Comparison of ENCODE assay signal across 10 cellular contexts in genomic region chr3:50167069-50167781, GRCh38. TPM values are rescaled to one million over a fixed set of nuclear protein-coding genes. Genes with fewer than 3 reads are reported as not detected.
DNase-seq lines count a peak whose midpoint lies in the region; ATAC-seq and TF ChIP-seq lines count a peak whose summit lies in the region.
"Had no signal": no experiment of that assay in that cellular context is flagged by ENCODE, and none has a peak within 500 bp of the region (broad histone marks: within the 10 kb centered on the region; RNA-seq: fewer than 3 reads in every experiment).

No MANE protein-coding gene starts in this region.

- H3K79me2 ChIP-seq in GM23338 (replicated peaks; ENCODE audit: insufficient read depth) = peaks cover 28% of the 10 kb centered on the region

- H3K36me3 Mint-ChIP-seq in GM23338 (ENCODE audit: low read depth) = peaks cover 15% of the 10 kb centered on the region; the same call in 2 of the 3 replicates
- H3K36me3 Mint-ChIP-seq: activated naive CD4-positive, alpha-beta T cell treated with anti-CD3 and anti-CD28 coated beads, Interleukin-2, amount 50 U/mL, for 24 hours had no signal

- peak overlapping the region; percentile 90 for H3K27ac Mint-ChIP-seq in GM23338
- H3K27ac Mint-ChIP-seq: activated naive CD4-positive, alpha-beta T cell treated with anti-CD3 and anti-CD28 coated beads, Interleukin-2, amount 50 U/mL, for 24 hours had no signal

- H3K9me3 Mint-ChIP-seq in GM23338 = no peaks in the 10 kb centered on the region
- H3K9me3 Mint-ChIP-seq: activated naive CD4-positive, alpha-beta T cell treated with anti-CD3 and anti-CD28 coated beads, Interleukin-2, amount 50 U/mL, for 24 hours had no signal

- H4K20me1 ChIP-seq in GM23338 (replicated peaks; ENCODE audit: insufficient read depth) = peaks cover 14% of the 10 kb centered on the region; the same call in 1 of the 2 replicates

- H3F3A ChIP-seq in GM23338 (replicated peaks; ENCODE audit: low read depth) = no peaks in the 10 kb centered on the region

- TF ChIP-seq CTCF in GM23338 (conservative IDR thresholded peaks at IDR 0.05; ENCODE audit: low read depth in 2 of 2) = no peak
- no peak for TF ChIP-seq CTCF in kidney epithelial cell (IDR thresholded peaks at IDR 0.05; ENCODE audit: insufficient read depth, low read length, poor library complexity, severe bottlenecking)
- TF ChIP-seq CTCF in GM10266 (IDR thresholded peaks at IDR 0.05; ENCODE audit: control insufficient read depth, insufficient read depth, low read depth, missing control alignments) = no peak

- H3K36me3 ChIP-seq in GM23338 (ENCODE audit: insufficient read depth) (peaks cover 4% of the 10 kb centered on the region; the same call in 1 of the 2 replicates), kidney epithelial cell (ENCODE audit: control insufficient read depth, insufficient read depth, low read length) (no peaks in the 10 kb centered on the region)
- H3K36me3 ChIP-seq: neutrophil had no signal

- H3K27me3 Mint-ChIP-seq in GM23338 (ENCODE audit: insufficient read depth, low read depth, poor library complexity) = peaks cover 6% of the 10 kb centered on the region
- H3K27me3 Mint-ChIP-seq: activated naive CD4-positive, alpha-beta T cell treated with anti-CD3 and anti-CD28 coated beads, Interleukin-2, amount 50 U/mL, for 24 hours had no signal

- peaks cover 32% of the 10 kb centered on the region for H3K4me1 ChIP-seq in GM23338 (ENCODE audit: insufficient read depth)

- H3K4me3 ChIP-seq in GM23338 (no peak overlapping the region), kidney epithelial cell (ENCODE audit: low read depth, low read length) (no peak overlapping the region), skin epidermis (no peak overlapping the region)

- ATAC-seq in GM23338 (no peak), HG02852 (IDR thresholded peaks at IDR 0.05; ENCODE audit: unreplicated experiment) (no peak)

- no peaks in the 10 kb centered on the region for H3K9me2 ChIP-seq in GM23338 (ENCODE audit: insufficient read depth)

- H3K4me1 Mint-ChIP-seq in GM23338 = peaks cover 51% of the 10 kb centered on the region
- H3K4me1 Mint-ChIP-seq: activated naive CD4-positive, alpha-beta T cell treated with anti-CD3 and anti-CD28 coated beads, Interleukin-2, amount 50 U/mL, for 24 hours had no signal

- H2AFZ ChIP-seq in GM23338 = no peak overlapping the region

- H3K4me3 Mint-ChIP-seq in GM23338 = peak overlapping the region; percentile 32; the same call in 1 of the 3 replicates
- H3K4me3 Mint-ChIP-seq: activated naive CD4-positive, alpha-beta T cell treated with anti-CD3 and anti-CD28 coated beads, Interleukin-2, amount 50 U/mL, for 24 hours had no signal

- DNase-seq in GM23338 (ENCODE audit: low spot score) (no peak), SW480 (ENCODE audit: low spot score) (peak; percentile 63), kidney epithelial cell (ENCODE audit: low read depth) (peak; percentile 81), SW 1271 (lab: John Stamatoyannopoulos, UW) (no peak), AML-193 (lab: John Stamatoyannopoulos, UW) (no peak), GM10266 (ENCODE audit: extremely low spot score) (no peak)

- H3K27me3 ChIP-seq in GM23338 (ENCODE audit: insufficient read depth) = no peaks in the 10 kb centered on the region
- no peaks in the 10 kb centered on the region for H3K27me3 ChIP-seq in kidney epithelial cell (ENCODE audit: control insufficient read depth, insufficient read depth, low read length)
- H3K27me3 ChIP-seq: neutrophil had no signal

- H3K4me2 ChIP-seq in GM23338 = 0 out of 2 replicates have a peak overlapping the region, but pooled peaks have one; percentile 32

- H3K27ac ChIP-seq in GM23338 (ENCODE audit: low read depth) = no peak overlapping the region
- peak overlapping the region in 19 of 21 experiments; percentile 6 to 85 (median 75) for H3K27ac ChIP-seq in skin epidermis
- H3K27ac ChIP-seq: neutrophil had no signal

TF ChIP-seq in GM23338, 12 proteins besides CTCF, POLR2A, EP300 and RAD21:
- TF ChIP-seq EZH2phosphoT487 (IDR thresholded peaks at IDR 0.05; ENCODE audit: unreplicated experiment) (no peak), ZNF114 (CRISPR knock-in tag; IDR thresholded peaks at IDR 0.05) (no peak), NANOG (IDR thresholded peaks at IDR 0.05; ENCODE audit: borderline replicate concordance) (no peak), ZNF331 (CRISPR knock-in tag; IDR thresholded peaks at IDR 0.05; ENCODE audit: low read depth) (no peak)

RNA-seq across cellular contexts. Expression of gene SEMA3F, which starts 12.1 kb away (rescaled TPM):
- total RNA-seq in GM23338 (2014; rRNA removed; shearing (Covaris generic)) = 32.6 and 67.6 TPM in 2 replicates
- 2.3 and 2.8 TPM in 2 replicates for polyA plus RNA-seq in GM23338 (2016; fragmentation: Nextera tagmentation; extraction: Ambion mirVana)
- total RNA-seq in kidney epithelial cell = 79.8 and 85.4 TPM in 2 replicates

RNA-seq across cellular contexts. Expression of gene GNAT1, which starts 24.2 kb away (rescaled TPM):
- not detected in 2 replicates for total RNA-seq in GM23338 (2014; rRNA removed; shearing (Covaris generic))
- polyA plus RNA-seq in GM23338 (2016; fragmentation: Nextera tagmentation; extraction: Ambion mirVana) = not detected in 2 replicates
- not detected in 2 replicates for total RNA-seq in kidney epithelial cell

RNA-seq across cellular contexts. Expression of gene SLC38A3, which starts 37.8 kb away (rescaled TPM):
- 0.28 and 3.0 TPM in 2 replicates for total RNA-seq in GM23338 (2014; rRNA removed; shearing (Covaris generic))
- polyA plus RNA-seq in GM23338 (2016; fragmentation: Nextera tagmentation; extraction: Ambion mirVana) = 0.68 and 1.3 TPM in 2 replicates
- 0.13 and 0.48 TPM in 2 replicates for total RNA-seq in kidney epithelial cell

Comparison
In these comparisons a context has a peak if more than half of its experiments do, and no peak if none do; other contexts are left out.
1. DNase-seq: peak in SW480 (single experiment) and kidney epithelial cell (single experiment); none in GM23338 (single experiment), SW 1271 (0 of 2), AML-193 (0 of 2) and GM10266 (single experiment).